In the genomic region with DNA sequence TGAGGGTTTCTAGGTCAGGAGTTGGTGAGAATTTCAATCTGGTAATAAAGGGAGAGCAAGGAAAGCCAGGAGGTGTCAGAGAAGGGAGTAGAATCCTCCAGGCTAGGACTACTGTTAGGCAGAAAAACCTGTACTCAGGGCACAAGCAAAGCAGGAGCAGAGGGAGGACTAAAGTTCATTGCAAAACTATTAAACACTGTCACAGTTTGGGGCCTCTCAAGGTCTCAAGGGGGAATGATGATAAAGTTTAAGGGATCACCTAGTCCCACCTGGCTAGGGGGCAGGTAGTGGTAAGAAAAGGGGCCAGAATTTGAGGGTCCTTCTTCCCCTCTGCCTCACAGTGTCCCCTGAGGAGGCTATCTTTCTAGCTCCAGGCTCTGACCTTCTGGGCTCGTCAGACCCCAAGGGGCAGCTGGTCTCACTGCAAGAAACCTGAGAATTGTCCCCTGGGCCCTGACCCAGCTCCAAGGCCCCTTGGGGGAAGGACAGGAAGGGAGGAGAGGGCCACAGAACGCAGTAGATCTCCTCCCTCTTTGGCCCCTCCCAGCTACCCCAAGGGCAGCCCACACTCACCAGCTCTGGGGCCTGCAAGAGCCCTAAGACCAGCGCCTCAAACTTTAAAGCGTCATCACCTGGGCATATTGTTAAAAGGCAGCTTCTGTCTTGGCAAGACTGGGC, we compare ENCODE assay signal across 8 cellular contexts. TPM values are rescaled to one million over a fixed set of nuclear protein-coding genes. Genes with fewer than 3 reads are reported as not detected.
A peak's percentile ranks its signal among the peaks of the same experiment; 100 is the strongest.
DNase-seq lines count a peak whose midpoint lies in the region; ATAC-seq and TF ChIP-seq lines count a peak whose summit lies in the region.

No MANE protein-coding gene starts in this region.

- H3K9ac ChIP-seq in HUES64 (ENCODE audit: low read depth, low read length) (no peak overlapping the region), skeletal muscle satellite cell (ENCODE audit: low read depth, low read length) (no peak overlapping the region)

- H3K4me1 Mint-ChIP-seq in activated T-helper 1 cell treated with anti-CD3 and anti-CD28 coated beads, Interleukin-12 subunit alpha, Interleukin-12 subunit beta, Interleukin-2, Interleukin-4 antibody, amounts not matched to agents 30 ng/mL and 10 ng/mL and 1 ng/mL, durations not matched to agents 14 hours and 24 hours and 36 hours (ENCODE audit: low read depth), result peaks cover 56% of the 10 kb centered on the region

- no peaks in the 10 kb centered on the region for H3K9me3 Mint-ChIP-seq in activated T-helper 1 cell treated with anti-CD3 and anti-CD28 coated beads, Interleukin-12 subunit alpha, Interleukin-12 subunit beta, Interleukin-2, Interleukin-4 antibody, amounts not matched to agents 30 ng/mL and 10 ng/mL and 1 ng/mL, durations not matched to agents 14 hours and 24 hours and 36 hours

- H3K9me3 ChIP-seq in DOHH2 (ENCODE audit: control insufficient read depth, insufficient read depth, low read length), result no peaks in the 10 kb centered on the region
- H3K9me3 ChIP-seq in HUES64 (ENCODE audit: insufficient read depth, low read depth, low read length), result no peaks in the 10 kb centered on the region
- H3K9me3 ChIP-seq in heart left ventricle, result no peaks in the 10 kb centered on the region
- H3K9me3 ChIP-seq in skeletal muscle satellite cell (replicated peaks; ENCODE audit: low read length), result no peaks in the 10 kb centered on the region

- H3K4me2 ChIP-seq in DOHH2 (ENCODE audit: low read length) (peak overlapping the region; percentile 95), skeletal muscle satellite cell (ENCODE audit: low read length) (peak overlapping the region; percentile 92)

- no peak for TF ChIP-seq POLR2A in heart left ventricle (IDR thresholded peaks at IDR 0.05)

- peaks cover 39% of the 10 kb centered on the region for H3F3A ChIP-seq in DOHH2 (ENCODE audit: control insufficient read depth, insufficient read depth)

- H3K4me3 ChIP-seq in DOHH2 (ENCODE audit: low read length), result peak overlapping the region; percentile 95
- peak overlapping the region; percentile 77 for H3K4me3 ChIP-seq in HUES64 (ENCODE audit: low read length)
- peak overlapping the region; percentile 68 to 95 (median 82) for H3K4me3 ChIP-seq in heart left ventricle
- H3K4me3 ChIP-seq in skeletal muscle satellite cell (ENCODE audit: low read length), result peak overlapping the region; percentile 78

- ATAC-seq in GM21515 (IDR thresholded peaks at IDR 0.05; ENCODE audit: unreplicated experiment) (peak; percentile 64), heart left ventricle (peak; percentile 64 to 86 (median 74))

- intact Hi-C loops in activated T-helper 1 cell treated with anti-CD3 and anti-CD28 coated beads, Interleukin-12 subunit alpha, Interleukin-12 subunit beta, Interleukin-2, Interleukin-4 antibody, amounts not matched to agents 30 ng/mL and 10 ng/mL and 1 ng/mL, durations not matched to agents 14 hours and 24 hours and 36 hours (cut with micrococcal nuclease), result loop anchor here (1.0 to 5.0 kb wide), 5 partner anchors 9 to 94 kb away; no protein-coding TSS in a partner anchor
- intact Hi-C loops in heart left ventricle (cut with DNase I), result loop anchor here in 2 of 10 donors (5.0 to 10.0 kb wide), 2 partner anchors 41 to 58 kb away; no protein-coding TSS in a partner anchor

- H3K27me3 ChIP-seq in DOHH2 (ENCODE audit: control insufficient read depth, low read length), result no peaks in the 10 kb centered on the region
- peaks cover 19% of the 10 kb centered on the region for H3K27me3 ChIP-seq in HUES64 (ENCODE audit: insufficient read depth, low read length)
- no peaks in the 10 kb centered on the region for H3K27me3 ChIP-seq in heart left ventricle
- no peaks in the 10 kb centered on the region for H3K27me3 ChIP-seq in skeletal muscle satellite cell (ENCODE audit: control insufficient read depth, insufficient read depth, low read length)

- no peaks in the 10 kb centered on the region; the same call in 1 of the 2 replicates for H4K20me1 ChIP-seq in DOHH2 (ENCODE audit: control insufficient read depth, insufficient read depth, low read depth, low read length)

- peak overlapping the region; percentile 77 for H3K4me3 Mint-ChIP-seq in activated T-helper 1 cell treated with anti-CD3 and anti-CD28 coated beads, Interleukin-12 subunit alpha, Interleukin-12 subunit beta, Interleukin-2, Interleukin-4 antibody, amounts not matched to agents 30 ng/mL and 10 ng/mL and 1 ng/mL, durations not matched to agents 14 hours and 24 hours and 36 hours

- peaks cover 60% of the 10 kb centered on the region for H3K79me2 ChIP-seq in DOHH2 (ENCODE audit: control insufficient read depth, low read length)

- peaks cover 77% of the 10 kb centered on the region for H3K4me1 ChIP-seq in DOHH2 (ENCODE audit: control insufficient read depth, low read length)
- peaks cover 14% of the 10 kb centered on the region for H3K4me1 ChIP-seq in HUES64 (ENCODE audit: insufficient read depth, low read length)
- H3K4me1 ChIP-seq in heart left ventricle, result peaks cover 6 to 68% (median 51%) of the 10 kb centered on the region in 12 donors
- peaks cover 3% of the 10 kb centered on the region for H3K4me1 ChIP-seq in skeletal muscle satellite cell (ENCODE audit: control insufficient read depth, insufficient read depth, low read length)

- peak; percentile 13 for TF ChIP-seq CTCF in DOHH2 (IDR thresholded peaks at IDR 0.05; ENCODE audit: low read depth, low read length, poor library complexity, severe bottlenecking)
- TF ChIP-seq CTCF in heart left ventricle (IDR thresholded peaks at IDR 0.05), result no peak

- H3K36me3 Mint-ChIP-seq in activated T-helper 1 cell treated with anti-CD3 and anti-CD28 coated beads, Interleukin-12 subunit alpha, Interleukin-12 subunit beta, Interleukin-2, Interleukin-4 antibody, amounts not matched to agents 30 ng/mL and 10 ng/mL and 1 ng/mL, durations not matched to agents 14 hours and 24 hours and 36 hours (ENCODE audit: low read depth), result peaks cover 27% of the 10 kb centered on the region

- peaks cover 60% of the 10 kb centered on the region for H3K36me3 ChIP-seq in DOHH2 (ENCODE audit: control insufficient read depth, low read length)
- no peaks in the 10 kb centered on the region for H3K36me3 ChIP-seq in HUES64 (ENCODE audit: insufficient read depth, low read length)
- H3K36me3 ChIP-seq in heart left ventricle, result no peaks in the 10 kb centered on the region
- H3K36me3 ChIP-seq in skeletal muscle satellite cell (ENCODE audit: insufficient read depth, low read length), result no peaks in the 10 kb centered on the region

- H3K27ac Mint-ChIP-seq in activated T-helper 1 cell treated with anti-CD3 and anti-CD28 coated beads, Interleukin-12 subunit alpha, Interleukin-12 subunit beta, Interleukin-2, Interleukin-4 antibody, amounts not matched to agents 30 ng/mL and 10 ng/mL and 1 ng/mL, durations not matched to agents 14 hours and 24 hours and 36 hours, result peak overlapping the region; percentile 78

- H3K9me2 ChIP-seq in DOHH2 (replicated peaks; ENCODE audit: control insufficient read depth, low read length), result no peaks in the 10 kb centered on the region

- DNase-seq in activated T-helper 1 cell treated with anti-CD3 and anti-CD28 coated beads, Interleukin-12 subunit alpha, Interleukin-12 subunit beta, Interleukin-2, Interleukin-4 antibody, amounts not matched to agents 30 ng/mL and 10 ng/mL and 1 ng/mL, durations not matched to agents 14 hours and 24 hours and 36 hours (ENCODE audit: low spot score), result peak; percentile 48
- peak; percentile 65 to 76 (median 72) for DNase-seq in heart left ventricle
- DNase-seq in NCI-H146 (lab: John Stamatoyannopoulos, UW), result no peak
- no peak for DNase-seq in LoVo (ENCODE audit: low spot score)

- H3K27ac ChIP-seq in DOHH2 (ENCODE audit: low read depth, low read length), result peak overlapping the region; percentile 98
- H3K27ac ChIP-seq in HUES64 (ENCODE audit: low read depth, low read length), result no peak overlapping the region
- H3K27ac ChIP-seq in heart left ventricle, result peak overlapping the region; percentile 76 to 96 (median 90)

- WGBS in HUES64, result 31% methylated on average over 4 of the region's 4 CpGs
- WGBS in heart left ventricle, 4 donors, result 7 to 18% (median 11%) methylated on average over 2 to 4 of the region's 4 CpGs

- no peaks in the 10 kb centered on the region for H3K27me3 Mint-ChIP-seq in activated T-helper 1 cell treated with anti-CD3 and anti-CD28 coated beads, Interleukin-12 subunit alpha, Interleukin-12 subunit beta, Interleukin-2, Interleukin-4 antibody, amounts not matched to agents 30 ng/mL and 10 ng/mL and 1 ng/mL, durations not matched to agents 14 hours and 24 hours and 36 hours (ENCODE audit: insufficient read depth)

RNA-seq across cellular contexts. Expression of gene CCDC69, which starts 1.0 kb away (rescaled TPM):
- polyA plus RNA-seq in HUES64 (2013, experiment 1 of 2), result 5.4 TPM
- 4.9 TPM for polyA plus RNA-seq in HUES64 (2013, experiment 2 of 2)
- 24.3 and 25.4 TPM in 2 replicates for total RNA-seq in activated T-helper 1 cell treated with anti-CD3 and anti-CD28 coated beads, Interleukin-12 subunit alpha, Interleukin-12 subunit beta, Interleukin-2, Interleukin-4 antibody, amounts not matched to agents 30 ng/mL and 10 ng/mL and 1 ng/mL, durations not matched to agents 14 hours and 24 hours and 36 hours
- 100 to 1,000 TPM in 7 of 9 donors, 10 to 100 TPM in 2; 82.5 to 207 (median 119) TPM for total RNA-seq in heart left ventricle
- polyA plus RNA-seq in heart left ventricle, result 100 to 1,000 TPM in 1 of 2 donors, 10 to 100 TPM in 1; 92.9 to 245 TPM
- 1.3 and 1.5 TPM in 2 replicates for total RNA-seq in skeletal muscle satellite cell (2012; rRNA removed)

RNA-seq across cellular contexts. Expression of gene GM2A, which starts 30.1 kb away (rescaled TPM):
- polyA plus RNA-seq in HUES64 (2013, experiment 1 of 2), result 19.4 TPM
- 20.9 TPM for polyA plus RNA-seq in HUES64 (2013, experiment 2 of 2)
- 16.9 and 21.1 TPM in 2 replicates for total RNA-seq in activated T-helper 1 cell treated with anti-CD3 and anti-CD28 coated beads, Interleukin-12 subunit alpha, Interleukin-12 subunit beta, Interleukin-2, Interleukin-4 antibody, amounts not matched to agents 30 ng/mL and 10 ng/mL and 1 ng/mL, durations not matched to agents 14 hours and 24 hours and 36 hours
- 10 to 100 TPM; 27.5 to 71.4 (median 40.1) TPM for total RNA-seq in heart left ventricle
- polyA plus RNA-seq in heart left ventricle, result 10 to 100 TPM; 22.8 to 31.6 TPM
- total RNA-seq in skeletal muscle satellite cell (2012; rRNA removed), result 21.8 and 23.6 TPM in 2 replicates

Comparison
In these comparisons a context has a peak if more than half of its experiments do, and no peak if none do; other contexts are left out.
1. DNase-seq: peak in activated T-helper 1 cell treated with anti-CD3 and anti-CD28 coated beads, Interleukin-12 subunit alpha, Interleukin-12 subunit beta, Interleukin-2, Interleukin-4 antibody, amounts not matched to agents 30 ng/mL and 10 ng/mL and 1 ng/mL, durations not matched to agents 14 hours and 24 hours and 36 hours (single experiment) and heart left ventricle (5 of 5); none in NCI-H146 (single experiment) and LoVo (single experiment).
2. Peak in every context shown above with its lines, with median percentiles within 50 percentile points of each other: H3K4me3 ChIP-seq.